23 cellular contexts compared by ENCODE assay signal in genomic region chr11:63910605-63911195, GRCh38. TPM values are rescaled to one million over a fixed set of nuclear protein-coding genes. Genes with fewer than 3 reads are reported as not detected.
A peak's percentile ranks its signal among the peaks of the same experiment; 100 is the strongest.
DNase-seq lines count a peak whose midpoint lies in the region; TF ChIP-seq lines count a peak whose summit lies in the region.
"Had no signal": no experiment of that assay in that cellular context is flagged by ENCODE, and none has a peak within 500 bp of the region (broad histone marks: within the 10 kb centered on the region; RNA-seq: fewer than 3 reads in every experiment).

No MANE protein-coding gene starts in this region.

- H3K27ac ChIP-seq in A673 (ENCODE audit: low read depth, low read length, poor library complexity, severe bottlenecking) (peak overlapping the region; percentile 45), HEK293 (ENCODE audit: extremely low read depth, low read depth, low read length) (no peak overlapping the region), coronary artery (peak overlapping the region; percentile 18 to 46)
- H3K27ac ChIP-seq: left lung, SJCRH30, suprapubic skin had no signal

- H3K36me3 Mint-ChIP-seq in nephron (ENCODE audit: low read depth) (peaks cover 11% of the 10 kb centered on the region), Calu3 (ENCODE audit: insufficient read depth, unreplicated experiment) (peaks cover 37% of the 10 kb centered on the region)

- H3K36me3 ChIP-seq in A673 (ENCODE audit: insufficient read depth, low read length, poor library complexity, severe bottlenecking) (peaks cover 6% of the 10 kb centered on the region), HEK293 (ENCODE audit: control insufficient read depth in 2 of 2, insufficient read depth in 1 of 2, low read length in 2 of 2) (peaks cover 0 to 39% of the 10 kb centered on the region in 2 experiments; a peak in 1 of 3 replicates)
- H3K36me3 ChIP-seq: SJCRH30 had no signal

- no peaks in the 10 kb centered on the region for H3K9me3 Mint-ChIP-seq in nephron
- no peaks in the 10 kb centered on the region for H3K9me3 Mint-ChIP-seq in Calu3 (ENCODE audit: low read depth, unreplicated experiment)
- H3K9me3 Mint-ChIP-seq: stimulated activated effector memory CD8-positive, alpha-beta T cell treated with anti-CD3 and anti-CD28 coated beads, Interleukin-12 subunit alpha, Interleukin-12 subunit beta, amount 100 ng/mL, for 72 hours had no signal

- H3K9me3 ChIP-seq in A673 (ENCODE audit: low read depth, low read length, poor library complexity, severe bottlenecking) = no peaks in the 10 kb centered on the region
- H3K9me3 ChIP-seq in HEK293 (ENCODE audit: control insufficient read depth, insufficient read depth, low read depth, low read length) = no peaks in the 10 kb centered on the region
- H3K9me3 ChIP-seq: breast epithelium, left lung, SJCRH30, suprapubic skin had no signal

- H3K4me3 ChIP-seq in A673 (ENCODE audit: low read depth, low read length, poor library complexity, severe bottlenecking) = no peak overlapping the region
- no peak overlapping the region for H3K4me3 ChIP-seq in HEK293 (ENCODE audit: low read depth, low read length)
- no peak overlapping the region for H3K4me3 ChIP-seq in coronary artery
- H3K4me3 ChIP-seq: breast epithelium, left lung, SJCRH30, skin epidermis, suprapubic skin had no signal

- CTCF ChIA-PET in A673 (lab: Charles Lee) (interaction anchor here (0.5 to 0.6 kb wide), 2 partner anchors 24 to 79 kb away, joined by 3 to 10 read pairs; no protein-coding TSS in a partner anchor), HEK293 (lab: Yijun Ruan, JAX) (interaction anchor here (0.5 to 0.6 kb wide), 2 partner anchors 11 to 28 kb away, joined by 3 to 4 read pairs; no protein-coding TSS in a partner anchor), Calu3 (lab: Charles Lee) (no interaction called here)

- DNase-seq in A673 (ENCODE audit: low spot score) = no peak
- DNase-seq in coronary artery (ENCODE audit: low spot score) = no peak
- DNase-seq in activated gamma-delta T cell treated with Interleukin-2 at 50 U/mL for 16 hours = no peak
- DNase-seq in NCI-H2196 (lab: John Stamatoyannopoulos, UW; ENCODE audit: unreplicated experiment) = no peak
- no peak for DNase-seq in Calu3
- no peak for DNase-seq in kidney tubule cell (ENCODE audit: low spot score)
- DNase-seq: activated CD4-positive, alpha-beta T cell treated with anti-CD3 and anti-CD28 coated beads, Interleukin-2, amount 50 U/mL, for 4 hours; activated CD8-positive, alpha-beta memory T cell treated with anti-CD3 and anti-CD28 coated beads, Interleukin-2, amount 50 U/mL, for 48 hours; activated effector memory CD4-positive, alpha-beta T cell treated with Interleukin-2 at 50 U/mL for 16 hours; CD4-positive, CD25-positive, alpha-beta regulatory T cell; cortex of kidney; left lung; NCI-H1694 treated with DMSO at 0.1 percent for 48 hours; NCI-H446; stimulated activated CD4-positive, alpha-beta T cell treated with anti-CD3 and anti-CD28 coated beads, Interleukin-2, amount 100 ng/mL, for 24 hours had no signal

- H3K4me3 Mint-ChIP-seq in nephron (peak overlapping the region in 1 of 3 experiments; percentile 32), Calu3 (ENCODE audit: low read depth, unreplicated experiment) (no peak overlapping the region)
- H3K4me3 Mint-ChIP-seq: CD4-positive, CD25-positive, alpha-beta regulatory T cell; stimulated activated effector memory CD8-positive, alpha-beta T cell treated with anti-CD3 and anti-CD28 coated beads, Interleukin-12 subunit alpha, Interleukin-12 subunit beta, amount 100 ng/mL, for 72 hours had no signal

- no peaks in the 10 kb centered on the region for H3K27me3 Mint-ChIP-seq in nephron (ENCODE audit: low read depth)
- H3K27me3 Mint-ChIP-seq in Calu3 (ENCODE audit: unreplicated experiment) = peaks cover 12% of the 10 kb centered on the region

- peaks cover 10% of the 10 kb centered on the region for H3K4me1 ChIP-seq in A673 (ENCODE audit: insufficient read depth, low read length, poor library complexity, severe bottlenecking)
- no peaks in the 10 kb centered on the region for H3K4me1 ChIP-seq in HEK293 (ENCODE audit: control insufficient read depth, insufficient read depth, low read length)
- H3K4me1 ChIP-seq: breast epithelium, SJCRH30 had no signal

- TF ChIP-seq CTCF in A673 (conservative IDR thresholded peaks at IDR 0.05; ENCODE audit: low read depth, low read length) = no peak
- no peak for TF ChIP-seq CTCF in HEK293 (tag by site-specific recombination; IDR thresholded peaks at IDR 0.05)
- TF ChIP-seq CTCF in coronary artery (IDR thresholded peaks at IDR 0.05) = no peak
- TF ChIP-seq CTCF in nephron (IDR thresholded peaks at IDR 0.05; ENCODE audit: unreplicated experiment in 3 of 3) = no peak
- no peak for TF ChIP-seq CTCF in Calu3 (IDR thresholded peaks at IDR 0.05; ENCODE audit: unreplicated experiment)

- H3K4me1 Mint-ChIP-seq in nephron = peaks cover 34% of the 10 kb centered on the region
- H3K4me1 Mint-ChIP-seq in Calu3 (ENCODE audit: low read depth, unreplicated experiment) = no peaks in the 10 kb centered on the region
- H3K4me1 Mint-ChIP-seq: stimulated activated effector memory CD8-positive, alpha-beta T cell treated with anti-CD3 and anti-CD28 coated beads, Interleukin-12 subunit alpha, Interleukin-12 subunit beta, amount 100 ng/mL, for 72 hours had no signal

- intact Hi-C loops in A673 (cut with micrococcal nuclease; ENCODE audit: unreplicated experiment) = no loop called here
- intact Hi-C loops in Calu3 (cut with micrococcal nuclease; ENCODE audit: unreplicated experiment) = no loop called here

- no peaks in the 10 kb centered on the region for H3K27me3 ChIP-seq in A673 (replicated peaks; ENCODE audit: insufficient read depth, low read depth, low read length, poor library complexity)
- H3K27me3 ChIP-seq: breast epithelium, SJCRH30, suprapubic skin had no signal

- POLR2A ChIA-PET in A673 (lab: Charles Lee; ENCODE audit: low non-redundant PET) (no interaction called here), HEK293 (lab: Yijun Ruan, JAX) (no interaction called here)

- BruUV-seq in A673 (replicated peaks; lab: Mats Ljungman, UMichigan) (no TSS peak), Calu3 (replicated peaks; lab: Mats Ljungman, UMichigan) (no TSS peak)

- H3K27ac Mint-ChIP-seq in nephron (peak overlapping the region; percentile 68 to 81 (median 80)), Calu3 (ENCODE audit: unreplicated experiment) (no peak overlapping the region)

TF ChIP-seq in HEK293, 187 proteins besides CTCF, POLR2A, EP300 and RAD21:
- TF ChIP-seq ZNF423 (tag by site-specific recombination; IDR thresholded peaks at IDR 0.05) (no peak), PRDM10 (tag by site-specific recombination; IDR thresholded peaks at IDR 0.05) (peak; percentile 9; the same call in 1 of the 2 replicates)

RNA-seq across cellular contexts. Expression of gene RCOR2, which starts 6.3 kb away (rescaled TPM):
- total RNA-seq in A673 (2021) (3.9 and 7.6 TPM in 2 replicates), Calu3 (2022) (0.26 and 0.37 TPM in 2 replicates)
- total RNA-seq: CD4-positive, CD25-positive, alpha-beta regulatory T cell; mononuclear cell had no signal

RNA-seq across cellular contexts. Expression of gene NAA40, which starts 28.1 kb away (rescaled TPM):
- 44.8 and 51.2 TPM in 2 replicates for total RNA-seq in A673 (2021)
- total RNA-seq in Calu3 (2022) = 41.3 and 44.9 TPM in 2 replicates
